Comparison of ENCODE assay signal across 32 cellular contexts in genomic region chr5:36623832-36624231, GRCh38. TPM values are rescaled to one million over a fixed set of nuclear protein-coding genes. Genes with fewer than 3 reads are reported as not detected.
"Had no signal": no experiment of that assay in that cellular context is flagged by ENCODE, and none has a peak within 500 bp of the region (broad histone marks: within the 10 kb centered on the region; RNA-seq: fewer than 3 reads in every experiment).

No MANE protein-coding gene starts in this region.

- H3K27me3 ChIP-seq: ascending aorta, body of pancreas, SJSA1 had no signal

- H3K27ac Mint-ChIP-seq: activated B cell treated with CpG ODN at 0.5 μM for 24 hours; activated CD4-positive, alpha-beta T cell treated with anti-CD3 and anti-CD28 coated beads, Interleukin-2, amount 10 ng/mL, durations not matched to agents 24 days and 14 days; activated naive CD4-positive, alpha-beta T cell treated with anti-CD3 and anti-CD28 coated beads, Interleukin-2, amount 50 U/mL, for 72 hours; activated naive CD8-positive, alpha-beta T cell treated with anti-CD3 and anti-CD28 coated beads, Interleukin-2, amount 50 U/mL, for 24 hours; IgD-negative memory B cell; T-helper 1 cell treated with Interleukin-12 subunit alpha and Interleukin-12 subunit beta and Interleukin-4 antibody, amounts not matched to agents 30 μg/mL and 1 μg/mL, for 36 hours had no signal

- DNase-seq: activated B cell treated with CpG ODN at 0.5 μM for 24 hours; activated CD4-positive, alpha-beta T cell treated with anti-CD3 and anti-CD28 coated beads for 1 hour; activated CD4-positive, alpha-beta T cell treated with anti-CD3 and anti-CD28 coated beads, Interleukin-2, amount 10 ng/mL, durations not matched to agents 24 days and 14 days; activated CD4-positive, alpha-beta T cell treated with anti-CD3 and anti-CD28 coated beads, Interleukin-2, amount 50 U/mL, for 48 hours; activated CD8-positive, alpha-beta memory T cell treated with anti-CD3 and anti-CD28 coated beads for 24 hours; activated effector memory CD4-positive, alpha-beta T cell treated with anti-CD3 and anti-CD28 coated beads, Interleukin-2, amount 50 U/mL, for 16 hours; activated naive CD4-positive, alpha-beta T cell treated with Interleukin-2 at 50 U/mL for 16 hours; activated naive CD8-positive, alpha-beta T cell treated with anti-CD3 and anti-CD28 coated beads, Interleukin-2, amount 50 U/mL, for 24 hours; activated T-cell treated with anti-CD3 and anti-CD28 coated beads, Interleukin-2, amount 50 U/mL, for 4 hours; amniotic stem cell; body of pancreas; central memory CD4-positive, alpha-beta T cell; KG1; MV-4-11; NCI-H1092 treated with DMSO at 0.1 percent for 48 hours; NCI-H1417 treated with DMSO at 0.1 percent for 48 hours; NCI-H1694; NCI-H2029; NCI-H2107; NCI-H2171 treated with DMSO at 0.1 percent for 48 hours; NCI-H345; NCI-H510A; NCI-H526 treated with DMSO at 0.1 percent for 48 hours; NCI-H82; PC-3; SHP77 had no signal

- H3K27ac ChIP-seq: ascending aorta, body of pancreas, SJSA1 had no signal

- H3K4me1 ChIP-seq: ascending aorta, body of pancreas had no signal

- H3K4me3 Mint-ChIP-seq: activated B cell treated with CpG ODN at 0.5 μM for 24 hours; activated CD4-positive, alpha-beta T cell treated with anti-CD3 and anti-CD28 coated beads, Interleukin-2, amount 10 ng/mL, durations not matched to agents 24 days and 14 days; activated naive CD8-positive, alpha-beta T cell treated with anti-CD3 and anti-CD28 coated beads, Interleukin-2, amount 50 U/mL, for 24 hours; activated T-cell treated with anti-CD3 and anti-CD28 coated beads, Interleukin-2, amount 50 U/mL, for 4 hours; T-helper 1 cell treated with Interleukin-12 subunit alpha and Interleukin-12 subunit beta and Interleukin-4 antibody, amounts not matched to agents 30 μg/mL and 1 μg/mL, for 36 hours had no signal

- H3K36me3 Mint-ChIP-seq: activated naive CD4-positive, alpha-beta T cell treated with anti-CD3 and anti-CD28 coated beads, Interleukin-2, amount 50 U/mL, for 72 hours; IgD-negative memory B cell had no signal

- ATAC-seq: activated naive CD4-positive, alpha-beta T cell treated with anti-CD3 and anti-CD28 coated beads, Interleukin-2, amount 50 U/mL, for 72 hours; activated naive CD8-positive, alpha-beta T cell treated with anti-CD3 and anti-CD28 coated beads, Interleukin-2, amount 50 U/mL, for 24 hours; activated T-cell treated with anti-CD3 and anti-CD28 coated beads, Interleukin-2, amount 50 U/mL, for 4 hours; body of pancreas; PC-3; SK-N-SH treated with all-trans-retinoic acid at 6 μM for 48 hours had no signal

- H3K4me3 ChIP-seq: ascending aorta, body of pancreas, SJSA1 had no signal

- H3K4me1 Mint-ChIP-seq: activated B cell treated with CpG ODN at 0.5 μM for 24 hours; activated CD4-positive, alpha-beta T cell treated with anti-CD3 and anti-CD28 coated beads, Interleukin-2, amount 10 ng/mL, durations not matched to agents 24 days and 14 days; activated naive CD8-positive, alpha-beta T cell treated with anti-CD3 and anti-CD28 coated beads, Interleukin-2, amount 50 U/mL, for 24 hours had no signal

- H3K9me3 Mint-ChIP-seq: activated B cell treated with CpG ODN at 0.5 μM for 24 hours; activated CD4-positive, alpha-beta T cell treated with anti-CD3 and anti-CD28 coated beads, Interleukin-2, amount 10 ng/mL, durations not matched to agents 24 days and 14 days; activated naive CD4-positive, alpha-beta T cell treated with anti-CD3 and anti-CD28 coated beads, Interleukin-2, amount 50 U/mL, for 72 hours; activated naive CD8-positive, alpha-beta T cell treated with anti-CD3 and anti-CD28 coated beads, Interleukin-2, amount 50 U/mL, for 24 hours; activated T-cell treated with anti-CD3 and anti-CD28 coated beads, Interleukin-2, amount 50 U/mL, for 4 hours; IgD-negative memory B cell; T-helper 1 cell treated with Interleukin-12 subunit alpha and Interleukin-12 subunit beta and Interleukin-4 antibody, amounts not matched to agents 30 μg/mL and 1 μg/mL, for 36 hours had no signal

- H3K36me3 ChIP-seq: ascending aorta had no signal

- H3K9me3 ChIP-seq: ascending aorta, body of pancreas, SJSA1 had no signal

RNA-seq across cellular contexts. Expression of gene SLC1A3, which starts 17.4 kb away (rescaled TPM):
- total RNA-seq: activated CD4-positive, alpha-beta T cell treated with anti-CD3 and anti-CD28 coated beads, Interleukin-2, amount 10 ng/mL, durations not matched to agents 24 days and 14 days had no signal
- polyA plus RNA-seq: IgD-negative memory B cell had no signal
